ENCODE assay signal across 11 cellular contexts in the genomic region with DNA sequence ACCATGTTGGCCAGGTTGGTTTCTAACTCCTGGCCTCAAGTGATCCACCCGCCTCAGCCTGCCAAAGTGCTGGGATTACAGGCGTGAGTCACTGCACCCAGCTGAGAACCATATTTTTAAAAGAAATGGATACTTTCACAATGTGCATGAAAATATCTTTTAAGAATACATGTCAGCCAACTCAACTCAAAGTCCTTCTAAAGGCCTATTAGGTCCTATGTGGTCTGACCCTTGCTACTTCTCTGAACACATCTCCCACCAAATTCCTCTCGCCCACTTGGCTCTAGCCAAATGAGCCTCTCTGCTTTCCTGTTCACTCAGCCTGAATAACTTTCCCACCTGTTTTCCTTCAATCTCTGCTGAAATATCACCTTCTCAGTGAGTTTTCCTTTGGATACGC.
"Had no signal": no experiment of that assay in that cellular context is flagged by ENCODE, and none has a peak within 500 bp of the region (broad histone marks: within the 10 kb centered on the region; RNA-seq: fewer than 3 reads in every experiment).

No MANE protein-coding gene starts in this region.

- H3K27ac ChIP-seq: epithelial cell of prostate, neural progenitor cell, tibial nerve had no signal

- H3K4me3 ChIP-seq: neural progenitor cell, tibial nerve had no signal

- ATAC-seq: activated T-cell treated with anti-CD3 and anti-CD28 coated beads, Interleukin-2, amount 50 U/mL, for 4 hours; effector memory CD8-positive, alpha-beta T cell had no signal

- H3K4me1 ChIP-seq: neural progenitor cell, tibial nerve had no signal

- H3K9me3 ChIP-seq: tibial nerve had no signal

- DNase-seq: activated CD4-positive, alpha-beta memory T cell treated with anti-CD3 and anti-CD28 coated beads for 36 hours; activated CD4-positive, alpha-beta T cell treated with anti-CD3 and anti-CD28 coated beads for 1 hour; activated effector memory CD4-positive, alpha-beta T cell treated with anti-CD3 and anti-CD28 coated beads, Interleukin-2, amount 50 U/mL, for 16 hours; activated T-cell treated with anti-CD3 and anti-CD28 coated beads, Interleukin-2, amount 50 U/mL, for 4 hours; anterior cingulate cortex; effector memory CD8-positive, alpha-beta T cell; retina; SW 1271 had no signal

- H3K27me3 ChIP-seq: neural progenitor cell, tibial nerve had no signal

- H3K36me3 ChIP-seq: neural progenitor cell, tibial nerve had no signal
